ENCODE assay signal across 14 cellular contexts in the genomic region with DNA sequence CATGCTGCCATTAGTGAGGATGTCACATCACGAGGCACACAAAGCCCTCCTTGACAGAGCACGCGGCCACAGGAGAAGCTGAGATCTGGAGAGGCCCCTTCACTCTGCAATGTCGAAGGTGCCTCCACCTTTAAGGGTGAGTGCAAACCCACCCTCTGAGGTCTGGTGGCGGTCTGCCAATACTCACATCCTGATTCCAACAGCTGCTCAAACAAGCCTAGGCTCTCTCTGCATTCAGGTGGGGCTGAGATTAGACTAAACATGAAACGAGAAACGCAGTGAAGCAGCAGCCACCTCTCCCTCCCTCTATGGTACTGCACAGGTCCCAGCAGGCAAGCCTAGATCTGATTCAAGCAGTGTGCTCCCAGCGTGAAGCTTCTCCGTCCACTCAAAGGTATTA.
"Had no signal": no experiment of that assay in that cellular context is flagged by ENCODE, and none has a peak within 500 bp of the region (broad histone marks: within the 10 kb centered on the region; RNA-seq: fewer than 3 reads in every experiment).

No MANE protein-coding gene starts in this region.

- ATAC-seq: activated T-helper 17 cell treated with anti-CD3 and anti-CD28 coated beads, Interleukin-2, amount 50 U/mL, for 72 hours; left ventricle myocardium superior; naive thymus-derived CD8-positive, alpha-beta T cell; stimulated activated memory B cell treated with anti-CD40 and anti-IgM and Interleukin-4, amounts not matched to agents 10 μg/mL and 1 μg/mL and 100 μg/mL, for 72 hours had no signal

- H3K27ac ChIP-seq: brain microvascular endothelial cell, parathyroid adenoma had no signal

- H2AFZ ChIP-seq: parathyroid adenoma had no signal

- H3K9ac ChIP-seq: parathyroid adenoma had no signal

- H3K36me3 ChIP-seq: brain microvascular endothelial cell had no signal

- H3K79me2 ChIP-seq: parathyroid adenoma had no signal

- H3K27me3 ChIP-seq: brain microvascular endothelial cell had no signal

- DNase-seq: activated CD4-positive, alpha-beta T cell treated with anti-CD3 and anti-CD28 coated beads for 1 hour; activated CD4-positive, alpha-beta T cell treated with anti-CD3 and anti-CD28 coated beads, Interleukin-2, amount 50 U/mL, for 4 hours; activated naive CD4-positive, alpha-beta T cell treated with Interleukin-2 at 50 U/mL for 16 hours; anterior cingulate cortex; brain microvascular endothelial cell; cortex of kidney; effector memory CD4-positive, alpha-beta T cell; foreskin melanocyte; kidney glomerular epithelial cell; left ventricle myocardium superior; naive thymus-derived CD8-positive, alpha-beta T cell had no signal
